ENCODE assay signal across 12 cellular contexts in genomic region chr13:79448413-79448812, GRCh38. TPM values are rescaled to one million over a fixed set of nuclear protein-coding genes. Genes with fewer than 3 reads are reported as not detected.
DNase-seq lines count a peak whose midpoint lies in the region; ATAC-seq, FAIRE-seq and TF ChIP-seq lines count a peak whose summit lies in the region.
"Had no signal": no experiment of that assay in that cellular context is flagged by ENCODE, and none has a peak within 500 bp of the region (broad histone marks: within the 10 kb centered on the region; RNA-seq: fewer than 3 reads in every experiment).

No MANE protein-coding gene starts in this region.

- H3K27me3 ChIP-seq in small intestine (ENCODE audit: control insufficient read depth in 2 of 2, insufficient read depth in 2 of 2, low read length in 2 of 2) (no peaks in the 10 kb centered on the region), endodermal cell (ENCODE audit: control insufficient read depth, insufficient read depth, low read length, poor library complexity, severe bottlenecking) (peaks cover 20% of the 10 kb centered on the region)

- intact Hi-C loops in activated CD4-positive, alpha-beta T cell treated with anti-CD3 and anti-CD28 coated beads, Interleukin-2, amount 10 ng/mL, durations not matched to agents 24 days and 14 days (cut with micrococcal nuclease): no loop called here

- ATAC-seq in HG03103 (IDR thresholded peaks at IDR 0.05; ENCODE audit: low read depth, unreplicated experiment): peak; percentile 34
- no peak for ATAC-seq in GM21825 (IDR thresholded peaks at IDR 0.05; ENCODE audit: unreplicated experiment)

- H3K4me3 ChIP-seq in small intestine (ENCODE audit: low read depth in 1 of 2, low read length in 2 of 2): no peak overlapping the region
- H3K4me3 ChIP-seq in endodermal cell (ENCODE audit: low read length): no peak overlapping the region

- FAIRE-seq in small intestine (lab: Jason Lieb, UNC): no peak

- TF ChIP-seq CTCF in endodermal cell (conservative IDR thresholded peaks at IDR 0.05) (no peak), progenitor cell of endocrine pancreas (IDR thresholded peaks at IDR 0.05; ENCODE audit: unreplicated experiment) (no peak)

- H3K27ac Mint-ChIP-seq in activated CD4-positive, alpha-beta T cell treated with anti-CD3 and anti-CD28 coated beads, Interleukin-2, amount 10 ng/mL, durations not matched to agents 24 days and 14 days: peak overlapping the region; percentile 67
- no peak overlapping the region for H3K27ac Mint-ChIP-seq in T-helper 2 cell treated with Interferon-gamma antibody and Interleukin-4, amounts not matched to agents 5 μg/mL and 100 μg/mL, for 36 hours
- H3K27ac Mint-ChIP-seq in endodermal cell: no peak overlapping the region
- H3K27ac Mint-ChIP-seq in progenitor cell of endocrine pancreas: no peak overlapping the region
- H3K27ac Mint-ChIP-seq: mesothelial cell of epicardium had no signal

- H3K9me3 ChIP-seq in small intestine (ENCODE audit: control insufficient read depth, low read depth) (no peaks in the 10 kb centered on the region), endodermal cell (ENCODE audit: control insufficient read depth, low read length) (no peaks in the 10 kb centered on the region)

- DNase-seq in activated CD4-positive, alpha-beta T cell treated with anti-CD3 and anti-CD28 coated beads, Interleukin-2, amount 10 ng/mL, durations not matched to agents 24 days and 14 days: peak; percentile 65
- no peak for DNase-seq in activated CD4-positive, alpha-beta T cell treated with anti-CD3 and anti-CD28 coated beads, Interleukin-2, amount 50 U/mL, for 4 hours
- DNase-seq in T-helper 2 cell treated with Interferon-gamma antibody and Interleukin-4, amounts not matched to agents 5 μg/mL and 100 μg/mL, for 36 hours (ENCODE audit: low spot score): no peak
- DNase-seq in small intestine (peak; percentile 13), endodermal cell (no peak), progenitor cell of endocrine pancreas (ENCODE audit: low spot score, unreplicated experiment) (no peak)
- DNase-seq: activated naive CD4-positive, alpha-beta T cell treated with Interleukin-2 at 50 U/mL for 16 hours; Karpas-422 had no signal

- peak overlapping the region; percentile 8 for H3K4me3 Mint-ChIP-seq in activated CD4-positive, alpha-beta T cell treated with anti-CD3 and anti-CD28 coated beads, Interleukin-2, amount 10 ng/mL, durations not matched to agents 24 days and 14 days
- H3K4me3 Mint-ChIP-seq in T-helper 2 cell treated with Interferon-gamma antibody and Interleukin-4, amounts not matched to agents 5 μg/mL and 100 μg/mL, for 36 hours: peak overlapping the region; percentile 20
- H3K4me3 Mint-ChIP-seq in endodermal cell (no peak overlapping the region), progenitor cell of endocrine pancreas (ENCODE audit: low read depth) (no peak overlapping the region)
- H3K4me3 Mint-ChIP-seq: mesothelial cell of epicardium had no signal

- H3K36me3 Mint-ChIP-seq in activated CD4-positive, alpha-beta T cell treated with anti-CD3 and anti-CD28 coated beads, Interleukin-2, amount 10 ng/mL, durations not matched to agents 24 days and 14 days (ENCODE audit: low read depth): peaks cover 9% of the 10 kb centered on the region
- no peaks in the 10 kb centered on the region for H3K36me3 Mint-ChIP-seq in T-helper 2 cell treated with Interferon-gamma antibody and Interleukin-4, amounts not matched to agents 5 μg/mL and 100 μg/mL, for 36 hours (ENCODE audit: low read depth)
- no peaks in the 10 kb centered on the region for H3K36me3 Mint-ChIP-seq in endodermal cell (ENCODE audit: low read depth)
- H3K36me3 Mint-ChIP-seq in progenitor cell of endocrine pancreas (ENCODE audit: insufficient read depth): no peaks in the 10 kb centered on the region
- H3K36me3 Mint-ChIP-seq: mesothelial cell of epicardium had no signal

- H3K4me1 Mint-ChIP-seq in activated CD4-positive, alpha-beta T cell treated with anti-CD3 and anti-CD28 coated beads, Interleukin-2, amount 10 ng/mL, durations not matched to agents 24 days and 14 days: peaks cover 65% of the 10 kb centered on the region
- H3K4me1 Mint-ChIP-seq in T-helper 2 cell treated with Interferon-gamma antibody and Interleukin-4, amounts not matched to agents 5 μg/mL and 100 μg/mL, for 36 hours (ENCODE audit: low read depth): peaks cover 71% of the 10 kb centered on the region
- H3K4me1 Mint-ChIP-seq in endodermal cell (peaks cover 18% of the 10 kb centered on the region), progenitor cell of endocrine pancreas (ENCODE audit: low read depth) (no peaks in the 10 kb centered on the region)

- H3K9ac ChIP-seq in endodermal cell (ENCODE audit: extremely low read depth, low read length, poor library complexity, severe bottlenecking): no peak overlapping the region

- no peaks in the 10 kb centered on the region for H3K27me3 Mint-ChIP-seq in activated CD4-positive, alpha-beta T cell treated with anti-CD3 and anti-CD28 coated beads, Interleukin-2, amount 10 ng/mL, durations not matched to agents 24 days and 14 days
- no peaks in the 10 kb centered on the region for H3K27me3 Mint-ChIP-seq in T-helper 2 cell treated with Interferon-gamma antibody and Interleukin-4, amounts not matched to agents 5 μg/mL and 100 μg/mL, for 36 hours (ENCODE audit: low read depth)
- H3K27me3 Mint-ChIP-seq in endodermal cell (ENCODE audit: insufficient read depth) (peaks cover 66% of the 10 kb centered on the region), progenitor cell of endocrine pancreas (peaks cover 28% of the 10 kb centered on the region)

- no peaks in the 10 kb centered on the region for H3K4me1 ChIP-seq in small intestine (ENCODE audit: control insufficient read depth in 2 of 2, insufficient read depth in 1 of 2, low read depth in 1 of 2, low read length in 1 of 2)
- no peaks in the 10 kb centered on the region for H3K4me1 ChIP-seq in endodermal cell (ENCODE audit: control insufficient read depth, insufficient read depth, low read length)

- H3K27ac ChIP-seq in small intestine (ENCODE audit: low read depth in 1 of 2, low read length in 1 of 2) (no peak overlapping the region), endodermal cell (ENCODE audit: low read depth, low read length) (no peak overlapping the region)
- H3K27ac ChIP-seq: VCaP had no signal

- H3K36me3 ChIP-seq in small intestine (ENCODE audit: control insufficient read depth in 2 of 2, insufficient read depth in 2 of 2, low read length in 2 of 2) (no peaks in the 10 kb centered on the region), endodermal cell (ENCODE audit: control insufficient read depth, insufficient read depth, low read length) (no peaks in the 10 kb centered on the region)

- 51 to 85% (median 83%) methylated on average over 1 of the region's 1 CpG for WGBS in small intestine, 3 donors
- WGBS in endodermal cell (ENCODE audit: insufficient coverage in 1 of 2, insufficient read length in 1 of 2), 2 experiments: 86 to 97% methylated on average over 1 of the region's 1 CpG

- H3K9me3 Mint-ChIP-seq in activated CD4-positive, alpha-beta T cell treated with anti-CD3 and anti-CD28 coated beads, Interleukin-2, amount 10 ng/mL, durations not matched to agents 24 days and 14 days: peaks cover 9% of the 10 kb centered on the region
- no peaks in the 10 kb centered on the region for H3K9me3 Mint-ChIP-seq in T-helper 2 cell treated with Interferon-gamma antibody and Interleukin-4, amounts not matched to agents 5 μg/mL and 100 μg/mL, for 36 hours
- no peaks in the 10 kb centered on the region for H3K9me3 Mint-ChIP-seq in endodermal cell
- H3K9me3 Mint-ChIP-seq in progenitor cell of endocrine pancreas (ENCODE audit: low read depth): no peaks in the 10 kb centered on the region
- H3K9me3 Mint-ChIP-seq: mesothelial cell of epicardium had no signal

RNA-seq across cellular contexts. Expression of gene NDFIP2, which starts 32.5 kb away (rescaled TPM):
- total RNA-seq in activated CD4-positive, alpha-beta T cell treated with anti-CD3 and anti-CD28 coated beads, Interleukin-2, amount 10 ng/mL, durations not matched to agents 24 days and 14 days: 258 and 272 TPM in 2 replicates
- 10 to 100 TPM; 34.6 to 59.3 (median 37.0) TPM for polyA plus RNA-seq in small intestine
- 10 to 100 TPM; 27.9 to 29.2 TPM for total RNA-seq in endodermal cell
- 27.3 TPM for polyA plus RNA-seq in endodermal cell (2013, experiment 1 of 2)
- polyA plus RNA-seq in endodermal cell (2013, experiment 2 of 2): 26.6 TPM
- 53.8 and 57.4 TPM in 2 replicates for total RNA-seq in progenitor cell of endocrine pancreas

RNA-seq across cellular contexts. Expression of gene RBM26, which starts 42.4 kb away (rescaled TPM):
- 96.6 and 100 TPM in 2 replicates for total RNA-seq in activated CD4-positive, alpha-beta T cell treated with anti-CD3 and anti-CD28 coated beads, Interleukin-2, amount 10 ng/mL, durations not matched to agents 24 days and 14 days
- polyA plus RNA-seq in small intestine: 10 to 100 TPM in 2 of 3 donors, 1 to 10 TPM in 1; 7.6 to 14.9 (median 11.0) TPM
- total RNA-seq in endodermal cell (10 to 100 TPM; 65.0 to 81.7 TPM), progenitor cell of endocrine pancreas (78.6 and 81.2 TPM in 2 replicates)
- polyA plus RNA-seq in endodermal cell (2013, experiment 1 of 2): 61.2 TPM
- polyA plus RNA-seq in endodermal cell (2013, experiment 2 of 2): 59.5 TPM

Comparison
In these comparisons a context has a peak if more than half of its experiments do, and no peak if none do; other contexts are left out.
1. DNase-seq: peak in activated CD4-positive, alpha-beta T cell treated with anti-CD3 and anti-CD28 coated beads, Interleukin-2, amount 10 ng/mL, durations not matched to agents 24 days and 14 days (single experiment) and small intestine (single experiment); none in activated CD4-positive, alpha-beta T cell treated with anti-CD3 and anti-CD28 coated beads, Interleukin-2, amount 50 U/mL, for 4 hours (0 of 2), T-helper 2 cell treated with Interferon-gamma antibody and Interleukin-4, amounts not matched to agents 5 μg/mL and 100 μg/mL, for 36 hours (single experiment), endodermal cell (single experiment) and progenitor cell of endocrine pancreas (single experiment).
2. H3K4me3 Mint-ChIP-seq: peak in activated CD4-positive, alpha-beta T cell treated with anti-CD3 and anti-CD28 coated beads, Interleukin-2, amount 10 ng/mL, durations not matched to agents 24 days and 14 days (single experiment) and T-helper 2 cell treated with Interferon-gamma antibody and Interleukin-4, amounts not matched to agents 5 μg/mL and 100 μg/mL, for 36 hours (single experiment); none in endodermal cell (single experiment) and progenitor cell of endocrine pancreas (single experiment).